10 cellular contexts compared by ENCODE assay signal in the genomic region with DNA sequence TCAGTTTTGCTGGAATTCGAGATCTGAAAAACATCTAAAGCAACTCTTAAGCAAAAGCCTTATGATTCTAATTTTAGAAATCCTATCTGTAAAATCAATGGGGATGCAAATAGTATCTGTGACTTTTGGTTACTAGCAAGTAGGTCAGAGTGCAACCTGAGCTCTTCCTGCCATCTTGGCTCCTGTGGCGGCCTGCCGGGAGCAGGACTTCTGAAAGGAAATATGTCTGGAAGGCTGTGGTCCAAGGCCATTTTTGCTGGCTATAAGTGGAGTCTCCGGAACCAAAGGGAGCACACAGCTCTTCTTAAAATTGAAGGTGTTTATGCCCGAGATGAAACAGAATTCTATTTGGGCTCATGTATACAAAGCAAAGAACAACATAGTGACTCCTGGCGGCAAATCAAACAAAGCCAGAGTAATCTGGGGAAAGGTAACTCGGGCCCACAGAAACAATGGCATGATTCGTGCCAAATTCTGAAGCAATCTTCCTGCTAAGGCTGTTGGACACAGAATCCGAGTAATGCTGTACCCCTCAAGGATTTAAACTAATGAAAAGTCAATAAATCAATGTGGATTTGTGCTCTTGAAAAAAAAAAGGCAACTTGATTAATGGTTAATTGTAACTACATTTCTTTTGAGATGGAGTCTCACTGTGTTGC. TPM values are rescaled to one million over a fixed set of nuclear protein-coding genes. Genes with fewer than 3 reads are reported as not detected.
DNase-seq lines count a peak whose midpoint lies in the region; ATAC-seq and TF ChIP-seq lines count a peak whose summit lies in the region.
"Had no signal": no experiment of that assay in that cellular context is flagged by ENCODE, and none has a peak within 500 bp of the region (broad histone marks: within the 10 kb centered on the region; RNA-seq: fewer than 3 reads in every experiment).

No MANE protein-coding gene starts in this region.

- H4K20me1 ChIP-seq in Karpas-422 (ENCODE audit: insufficient read depth, low read depth, low read length) = peaks cover 13% of the 10 kb centered on the region; the same call in 1 of the 2 replicates

- H3K27ac Mint-ChIP-seq in CD8-positive, alpha-beta T cell = no peak overlapping the region
- peak overlapping the region; percentile 88 to 95 (median 93) for H3K27ac Mint-ChIP-seq in nephron

- peaks cover 78% of the 10 kb centered on the region for H3K79me2 ChIP-seq in Karpas-422 (ENCODE audit: low read length)

- intact Hi-C loops in CD8-positive, alpha-beta T cell (cut with DNase I, micrococcal nuclease) = loop anchor here in 1 of 2 experiments (5.0 to 10.0 kb wide), 3 partner anchors 225 to 1208 kb away; partner anchors contain the start of genes NUP50, PARVG and TTLL12

- H3K27ac ChIP-seq in CD8-positive, alpha-beta T cell (ENCODE audit: low read depth, low read length) = no peak overlapping the region
- H3K27ac ChIP-seq in Karpas-422 (ENCODE audit: low read length) = no peak overlapping the region
- H3K27ac ChIP-seq: KMS-11 had no signal

- H3K9me3 ChIP-seq in CD8-positive, alpha-beta T cell (ENCODE audit: low read length) = no peaks in the 10 kb centered on the region
- no peaks in the 10 kb centered on the region for H3K9me3 ChIP-seq in Karpas-422 (ENCODE audit: low read length)

- H3K27me3 ChIP-seq in CD8-positive, alpha-beta T cell (ENCODE audit: insufficient read depth, low read length) = no peaks in the 10 kb centered on the region
- H3K27me3 ChIP-seq in Karpas-422 (ENCODE audit: low read length) = no peaks in the 10 kb centered on the region

- peak overlapping the region; percentile 97 for H3K4me3 Mint-ChIP-seq in CD8-positive, alpha-beta T cell
- peak overlapping the region; percentile 89 to 97 (median 95) for H3K4me3 Mint-ChIP-seq in nephron

- CTCF ChIA-PET in CD8-positive, alpha-beta T cell (lab: Charles Lee) = interaction anchor here (1.5 kb wide), 1 partner anchor 12 kb away, joined by 3 read pairs; no protein-coding TSS in a partner anchor

- POLR2A ChIA-PET in CD8-positive, alpha-beta T cell (lab: Charles Lee) = no interaction called here

- H3K9ac ChIP-seq in Karpas-422 (ENCODE audit: low read length) = peak overlapping the region; percentile 99
- H3K9ac ChIP-seq: KMS-11 had no signal

- TF ChIP-seq CTCF in CD8-positive, alpha-beta T cell (IDR thresholded peaks at IDR 0.05) = no peak
- TF ChIP-seq CTCF in choroid plexus epithelial cell (conservative IDR thresholded peaks at IDR 0.05; ENCODE audit: low read depth, low read length) (no peak), nephron (IDR thresholded peaks at IDR 0.05; ENCODE audit: unreplicated experiment in 3 of 3) (no peak)

- no peaks in the 10 kb centered on the region for H3K9me3 Mint-ChIP-seq in CD8-positive, alpha-beta T cell
- H3K9me3 Mint-ChIP-seq in nephron = no peaks in the 10 kb centered on the region

- ATAC-seq in CD8-positive, alpha-beta T cell = no peak
- ATAC-seq in HG03196 (IDR thresholded peaks at IDR 0.05; ENCODE audit: unreplicated experiment) = no peak
- no peak for ATAC-seq in HG03175 (IDR thresholded peaks at IDR 0.05; ENCODE audit: unreplicated experiment)
- no peak for ATAC-seq in GM18498 (IDR thresholded peaks at IDR 0.05; ENCODE audit: unreplicated experiment)

- H3K36me3 ChIP-seq in CD8-positive, alpha-beta T cell (ENCODE audit: insufficient read depth, low read length) = no peaks in the 10 kb centered on the region
- H3K36me3 ChIP-seq in Karpas-422 (ENCODE audit: insufficient read depth, low read length) = no peaks in the 10 kb centered on the region

- H3K4me1 Mint-ChIP-seq in CD8-positive, alpha-beta T cell (ENCODE audit: low read depth) = peaks cover 57% of the 10 kb centered on the region
- peaks cover 32% of the 10 kb centered on the region for H3K4me1 Mint-ChIP-seq in nephron

- no peak for DNase-seq in CD8-positive, alpha-beta T cell
- DNase-seq in Karpas-422 = no peak
- no peak for DNase-seq in choroid plexus epithelial cell (ENCODE audit: low read depth)
- no peak for DNase-seq in OCI-M2 (lab: John Stamatoyannopoulos, UW; ENCODE audit: unreplicated experiment)
- DNase-seq: kidney glomerular epithelial cell had no signal

- no peaks in the 10 kb centered on the region for H3K9me2 ChIP-seq in Karpas-422 (replicated peaks; ENCODE audit: insufficient read depth, low read length)

- H2AFZ ChIP-seq in Karpas-422 (ENCODE audit: low read length) = no peak overlapping the region

- peaks cover 4% of the 10 kb centered on the region for H3K27me3 Mint-ChIP-seq in CD8-positive, alpha-beta T cell (ENCODE audit: low read depth)
- H3K27me3 Mint-ChIP-seq in nephron (ENCODE audit: low read depth) = no peaks in the 10 kb centered on the region

- H3K36me3 Mint-ChIP-seq in CD8-positive, alpha-beta T cell = peaks cover 27% of the 10 kb centered on the region
- H3K36me3 Mint-ChIP-seq in nephron (ENCODE audit: low read depth) = peaks cover 13% of the 10 kb centered on the region

- peak overlapping the region; percentile 82 for H3K4me2 ChIP-seq in Karpas-422 (ENCODE audit: low read depth, low read length, poor library complexity, severe bottlenecking)

- H3K4me3 ChIP-seq in CD8-positive, alpha-beta T cell (ENCODE audit: low read depth, low read length) = no peak overlapping the region
- H3K4me3 ChIP-seq in Karpas-422 (ENCODE audit: low read length) (peak overlapping the region; percentile 92), choroid plexus epithelial cell (ENCODE audit: low read depth, low read length) (peak overlapping the region; percentile 95)

- H3K4me1 ChIP-seq in CD8-positive, alpha-beta T cell (ENCODE audit: insufficient read depth, low read length) = peaks cover 22% of the 10 kb centered on the region
- peaks cover 21% of the 10 kb centered on the region for H3K4me1 ChIP-seq in Karpas-422 (ENCODE audit: low read length)

RNA-seq across cellular contexts. Expression of gene SAMM50, which starts 1.7 kb away (rescaled TPM):
- 10 to 100 TPM; 20.7 to 24.9 TPM for total RNA-seq in CD8-positive, alpha-beta T cell
- total RNA-seq in Karpas-422 (2014; rRNA removed; shearing (Covaris generic); ENCODE audit: low replicate concordance) = 37.3 and 42.9 TPM in 2 replicates

RNA-seq across cellular contexts. Expression of gene PNPLA3, which starts 33.3 kb away (rescaled TPM):
- total RNA-seq in CD8-positive, alpha-beta T cell = not detected
- total RNA-seq in Karpas-422 (2014; rRNA removed; shearing (Covaris generic); ENCODE audit: low replicate concordance) = not detected in 2 replicates
